Comparison of ENCODE assay signal across 21 cellular contexts in genomic region chr20:37438464-37439222, GRCh38.
"Had no signal": no experiment of that assay in that cellular context is flagged by ENCODE, and none has a peak within 500 bp of the region (broad histone marks: within the 10 kb centered on the region; RNA-seq: fewer than 3 reads in every experiment).

No MANE protein-coding gene starts in this region.

- DNase-seq: activated CD4-positive, alpha-beta memory T cell treated with anti-CD3 and anti-CD28 coated beads, Interleukin-2, amount 10 ng/mL, durations not matched to agents 7 days and 5 days; activated CD4-positive, alpha-beta T cell treated with anti-CD3 and anti-CD28 coated beads for 48 hours; activated CD4-positive, CD25-positive, alpha-beta regulatory T cell; activated effector memory CD4-positive, alpha-beta T cell treated with anti-CD3 and anti-CD28 coated beads, Interleukin-2, amount 50 U/mL, for 16 hours; activated naive CD4-positive, alpha-beta T cell treated with anti-CD3 and anti-CD28 coated beads, Interleukin-2, amount 10 ng/mL, durations not matched to agents 7 days and 5 days; activated naive CD8-positive, alpha-beta T cell treated with anti-CD3 and anti-CD28 coated beads, Interleukin-2, amount 50 U/mL, for 24 hours; activated T-cell treated with anti-CD3 and anti-CD28 coated beads, Interleukin-2, amount 50 U/mL, for 72 hours; body of pancreas; effector CD4-positive, alpha-beta T cell; spleen; stimulated activated CD4-positive, alpha-beta T cell treated with anti-CD3 and anti-CD28 coated beads, Interleukin-4, amount 100 ng/mL, for 1 hour; stimulated activated naive CD4-positive, alpha-beta T cell; T-helper 17 cell; testis; trophoblast cell had no signal

- H3K4me1 ChIP-seq: body of pancreas, spleen, testis, vagina had no signal

- H3K4me1 Mint-ChIP-seq: activated CD4-positive, alpha-beta memory T cell treated with anti-CD3 and anti-CD28 coated beads, Interleukin-2, amount 10 ng/mL, durations not matched to agents 7 days and 5 days; activated naive CD4-positive, alpha-beta T cell treated with anti-CD3 and anti-CD28 coated beads, Interleukin-2, amount 10 ng/mL, durations not matched to agents 7 days and 5 days; activated naive CD8-positive, alpha-beta T cell treated with anti-CD3 and anti-CD28 coated beads, Interleukin-2, amount 50 U/mL, for 24 hours; memory B cell had no signal

- ATAC-seq: activated naive CD8-positive, alpha-beta T cell treated with anti-CD3 and anti-CD28 coated beads, Interleukin-2, amount 50 U/mL, for 24 hours; activated T-cell treated with anti-CD3 and anti-CD28 coated beads, Interleukin-2, amount 50 U/mL, for 72 hours; body of pancreas; T-helper 17 cell had no signal

- H3K27ac Mint-ChIP-seq: activated CD4-positive, alpha-beta memory T cell treated with anti-CD3 and anti-CD28 coated beads, Interleukin-2, amount 10 ng/mL, durations not matched to agents 7 days and 5 days; activated naive CD4-positive, alpha-beta T cell treated with anti-CD3 and anti-CD28 coated beads, Interleukin-2, amount 10 ng/mL, durations not matched to agents 7 days and 5 days; activated naive CD8-positive, alpha-beta T cell treated with anti-CD3 and anti-CD28 coated beads, Interleukin-2, amount 50 U/mL, for 24 hours; activated T-cell treated with anti-CD3 and anti-CD28 coated beads, Interleukin-2, amount 50 U/mL, for 72 hours; dendritic cell treated with granulocyte-macrophage colony-stimulating factor and Interleukin-4, amounts not matched to agents 40 ng/mL and 50 ng/mL, for 4 days; memory B cell; progenitor cell of endocrine pancreas; T-helper 17 cell had no signal

- H3K9me3 Mint-ChIP-seq: activated CD4-positive, alpha-beta memory T cell treated with anti-CD3 and anti-CD28 coated beads, Interleukin-2, amount 10 ng/mL, durations not matched to agents 7 days and 5 days; activated naive CD4-positive, alpha-beta T cell treated with anti-CD3 and anti-CD28 coated beads, Interleukin-2, amount 10 ng/mL, durations not matched to agents 7 days and 5 days; activated naive CD8-positive, alpha-beta T cell treated with anti-CD3 and anti-CD28 coated beads, Interleukin-2, amount 50 U/mL, for 24 hours; activated T-cell treated with anti-CD3 and anti-CD28 coated beads, Interleukin-2, amount 50 U/mL, for 72 hours; dendritic cell treated with granulocyte-macrophage colony-stimulating factor and Interleukin-4, amounts not matched to agents 40 ng/mL and 50 ng/mL, for 4 days; memory B cell; nephron had no signal

- H3K36me3 Mint-ChIP-seq: activated naive CD4-positive, alpha-beta T cell treated with anti-CD3 and anti-CD28 coated beads, Interleukin-2, amount 10 ng/mL, durations not matched to agents 7 days and 5 days; memory B cell had no signal

- H3K9me3 ChIP-seq: body of pancreas, spleen, testis, vagina had no signal

- H3K4me3 ChIP-seq: body of pancreas, cardiac muscle cell, spleen, testis, vagina had no signal

- H3K4me3 Mint-ChIP-seq: activated CD4-positive, alpha-beta memory T cell treated with anti-CD3 and anti-CD28 coated beads, Interleukin-2, amount 10 ng/mL, durations not matched to agents 7 days and 5 days; activated naive CD4-positive, alpha-beta T cell treated with anti-CD3 and anti-CD28 coated beads, Interleukin-2, amount 10 ng/mL, durations not matched to agents 7 days and 5 days; activated naive CD8-positive, alpha-beta T cell treated with anti-CD3 and anti-CD28 coated beads, Interleukin-2, amount 50 U/mL, for 24 hours; activated T-cell treated with anti-CD3 and anti-CD28 coated beads, Interleukin-2, amount 50 U/mL, for 72 hours; dendritic cell treated with granulocyte-macrophage colony-stimulating factor and Interleukin-4, amounts not matched to agents 40 ng/mL and 50 ng/mL, for 4 days; memory B cell; nephron; T-helper 17 cell had no signal

- H3K27me3 Mint-ChIP-seq: activated CD4-positive, alpha-beta memory T cell treated with anti-CD3 and anti-CD28 coated beads, Interleukin-2, amount 10 ng/mL, durations not matched to agents 7 days and 5 days; activated naive CD4-positive, alpha-beta T cell treated with anti-CD3 and anti-CD28 coated beads, Interleukin-2, amount 10 ng/mL, durations not matched to agents 7 days and 5 days; activated naive CD8-positive, alpha-beta T cell treated with anti-CD3 and anti-CD28 coated beads, Interleukin-2, amount 50 U/mL, for 24 hours had no signal

- H3K36me3 ChIP-seq: cardiac muscle cell, spleen, vagina had no signal

- H3K27me3 ChIP-seq: body of pancreas, cardiac muscle cell, testis, vagina had no signal

- H3K27ac ChIP-seq: body of pancreas, cardiac muscle cell, spleen, testis, vagina had no signal
